ENCODE assay signal across 1 cellular context in the genomic region with DNA sequence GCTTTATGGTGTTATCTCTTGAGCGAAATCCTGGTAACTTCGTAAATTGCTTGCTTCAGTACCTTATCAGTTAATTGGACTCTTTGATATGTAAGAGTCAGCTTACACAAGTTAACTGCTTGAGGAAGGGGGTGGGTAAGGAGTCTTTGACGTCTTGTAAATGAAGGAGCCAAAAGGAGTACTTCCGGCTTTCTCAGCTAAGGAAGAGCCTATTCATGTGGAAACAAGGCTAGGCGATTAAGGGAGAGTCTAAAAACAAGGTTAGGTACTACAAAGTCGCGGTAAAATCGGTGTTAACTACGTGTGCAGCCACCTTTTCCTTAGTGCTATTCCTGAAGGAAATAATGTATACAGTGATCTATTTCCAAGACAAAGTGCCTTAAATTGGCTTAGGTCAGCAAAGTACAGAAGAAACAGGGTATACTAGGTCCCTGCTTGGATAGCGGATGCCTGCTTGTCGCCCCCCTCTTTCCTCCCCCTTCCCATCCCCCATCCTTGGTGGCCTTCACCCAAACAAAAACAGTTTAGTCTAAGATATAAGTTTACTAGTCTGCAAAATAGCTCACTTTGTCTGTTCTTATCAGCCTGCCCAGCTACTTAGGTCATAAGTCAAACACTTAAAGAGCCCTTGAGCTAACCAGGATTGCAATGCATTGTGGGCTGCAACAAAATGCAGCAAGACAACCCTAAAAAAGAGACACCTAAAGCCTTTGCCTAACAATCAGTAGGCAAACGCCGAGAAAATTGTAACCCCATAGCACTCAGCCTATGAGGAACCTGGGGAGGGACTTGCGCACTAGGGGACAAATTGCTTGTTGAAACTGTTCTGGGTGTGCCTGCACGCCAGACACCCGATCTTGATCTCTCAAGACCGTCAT.
TF ChIP-seq lines count a peak whose summit lies in the region.

No MANE protein-coding gene starts in this region.

TF ChIP-seq in K562, 482 proteins besides CTCF, POLR2A, EP300 and RAD21 (continued from another document and continues in another):
- TF ChIP-seq, protein P1, sequence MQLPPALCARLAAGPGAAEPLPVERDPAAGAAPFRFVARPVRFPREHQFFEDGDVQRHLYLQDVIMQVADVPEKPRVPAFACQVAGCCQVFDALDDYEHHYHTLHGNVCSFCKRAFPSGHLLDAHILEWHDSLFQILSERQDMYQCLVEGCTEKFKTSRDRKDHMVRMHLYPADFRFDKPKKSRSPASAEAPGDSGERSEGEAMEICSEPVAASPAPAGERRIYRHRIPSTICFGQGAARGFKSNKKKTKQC (CRISPR knock-in tag; IDR thresholded peaks at IDR 0.05): no peak
- TF ChIP-seq ELF4 (CRISPR knock-in tag; IDR thresholded peaks at IDR 0.05): no peak
- TF ChIP-seq, protein P2, sequence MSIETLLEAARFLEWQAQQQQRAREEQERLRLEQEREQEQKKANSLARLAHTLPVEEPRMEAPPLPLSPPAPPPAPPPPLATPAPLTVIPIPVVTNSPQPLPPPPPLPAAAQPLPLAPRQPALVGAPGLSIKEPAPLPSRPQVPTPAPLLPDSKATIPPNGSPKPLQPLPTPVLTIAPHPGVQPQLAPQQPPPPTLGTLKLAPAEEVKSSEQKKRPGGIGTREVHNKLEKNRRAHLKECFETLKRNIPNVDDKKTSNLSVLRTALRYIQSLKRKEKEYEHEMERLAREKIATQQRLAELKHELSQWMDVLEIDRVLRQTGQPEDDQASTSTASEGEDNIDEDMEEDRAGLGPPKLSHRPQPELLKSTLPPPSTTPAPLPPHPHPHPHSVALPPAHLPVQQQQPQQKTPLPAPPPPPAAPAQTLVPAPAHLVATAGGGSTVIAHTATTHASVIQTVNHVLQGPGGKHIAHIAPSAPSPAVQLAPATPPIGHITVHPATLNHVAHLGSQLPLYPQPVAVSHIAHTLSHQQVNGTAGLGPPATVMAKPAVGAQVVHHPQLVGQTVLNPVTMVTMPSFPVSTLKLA (conservative IDR thresholded peaks at IDR 0.05): 0 out of 4 replicates have a peak, but pooled peaks of 1 of the 2 experiments have one; percentile 5
- no peak for TF ChIP-seq PRMT5 (CRISPR knock-in tag; IDR thresholded peaks at IDR 0.05)
- TF ChIP-seq DIDO1 (tag; IDR thresholded peaks at IDR 0.05; ENCODE audit: low read depth): 0 out of 2 replicates have a peak, but pooled peaks have one; percentile 43
- TF ChIP-seq CHD4 (IDR thresholded peaks at IDR 0.05; ENCODE audit: insufficient read depth, insufficient replicate concordance, low read depth, low read length, poor library complexity, severe bottlenecking): no peak
- TF ChIP-seq, protein P3, sequence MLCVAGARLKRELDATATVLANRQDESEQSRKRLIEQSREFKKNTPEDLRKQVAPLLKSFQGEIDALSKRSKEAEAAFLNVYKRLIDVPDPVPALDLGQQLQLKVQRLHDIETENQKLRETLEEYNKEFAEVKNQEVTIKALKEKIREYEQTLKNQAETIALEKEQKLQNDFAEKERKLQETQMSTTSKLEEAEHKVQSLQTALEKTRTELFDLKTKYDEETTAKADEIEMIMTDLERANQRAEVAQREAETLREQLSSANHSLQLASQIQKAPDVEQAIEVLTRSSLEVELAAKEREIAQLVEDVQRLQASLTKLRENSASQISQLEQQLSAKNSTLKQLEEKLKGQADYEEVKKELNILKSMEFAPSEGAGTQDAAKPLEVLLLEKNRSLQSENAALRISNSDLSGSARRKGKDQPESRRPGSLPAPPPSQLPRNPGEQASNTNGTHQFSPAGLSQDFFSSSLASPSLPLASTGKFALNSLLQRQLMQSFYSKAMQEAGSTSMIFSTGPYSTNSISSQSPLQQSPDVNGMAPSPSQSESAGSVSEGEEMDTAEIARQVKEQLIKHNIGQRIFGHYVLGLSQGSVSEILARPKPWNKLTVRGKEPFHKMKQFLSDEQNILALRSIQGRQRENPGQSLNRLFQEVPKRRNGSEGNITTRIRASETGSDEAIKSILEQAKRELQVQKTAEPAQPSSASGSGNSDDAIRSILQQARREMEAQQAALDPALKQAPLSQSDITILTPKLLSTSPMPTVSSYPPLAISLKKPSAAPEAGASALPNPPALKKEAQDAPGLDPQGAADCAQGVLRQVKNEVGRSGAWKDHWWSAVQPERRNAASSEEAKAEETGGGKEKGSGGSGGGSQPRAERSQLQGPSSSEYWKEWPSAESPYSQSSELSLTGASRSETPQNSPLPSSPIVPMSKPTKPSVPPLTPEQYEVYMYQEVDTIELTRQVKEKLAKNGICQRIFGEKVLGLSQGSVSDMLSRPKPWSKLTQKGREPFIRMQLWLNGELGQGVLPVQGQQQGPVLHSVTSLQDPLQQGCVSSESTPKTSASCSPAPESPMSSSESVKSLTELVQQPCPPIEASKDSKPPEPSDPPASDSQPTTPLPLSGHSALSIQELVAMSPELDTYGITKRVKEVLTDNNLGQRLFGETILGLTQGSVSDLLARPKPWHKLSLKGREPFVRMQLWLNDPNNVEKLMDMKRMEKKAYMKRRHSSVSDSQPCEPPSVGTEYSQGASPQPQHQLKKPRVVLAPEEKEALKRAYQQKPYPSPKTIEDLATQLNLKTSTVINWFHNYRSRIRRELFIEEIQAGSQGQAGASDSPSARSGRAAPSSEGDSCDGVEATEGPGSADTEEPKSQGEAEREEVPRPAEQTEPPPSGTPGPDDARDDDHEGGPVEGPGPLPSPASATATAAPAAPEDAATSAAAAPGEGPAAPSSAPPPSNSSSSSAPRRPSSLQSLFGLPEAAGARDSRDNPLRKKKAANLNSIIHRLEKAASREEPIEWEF (CRISPR knock-in tag; IDR thresholded peaks at IDR 0.05): no peak
- TF ChIP-seq ZKSCAN8 (CRISPR knock-in tag; IDR thresholded peaks at IDR 0.05): 0 out of 2 replicates have a peak, but pooled peaks have one; percentile 24
- no peak for TF ChIP-seq NFATC3 (IDR thresholded peaks at IDR 0.05)
- TF ChIP-seq, protein P4, sequence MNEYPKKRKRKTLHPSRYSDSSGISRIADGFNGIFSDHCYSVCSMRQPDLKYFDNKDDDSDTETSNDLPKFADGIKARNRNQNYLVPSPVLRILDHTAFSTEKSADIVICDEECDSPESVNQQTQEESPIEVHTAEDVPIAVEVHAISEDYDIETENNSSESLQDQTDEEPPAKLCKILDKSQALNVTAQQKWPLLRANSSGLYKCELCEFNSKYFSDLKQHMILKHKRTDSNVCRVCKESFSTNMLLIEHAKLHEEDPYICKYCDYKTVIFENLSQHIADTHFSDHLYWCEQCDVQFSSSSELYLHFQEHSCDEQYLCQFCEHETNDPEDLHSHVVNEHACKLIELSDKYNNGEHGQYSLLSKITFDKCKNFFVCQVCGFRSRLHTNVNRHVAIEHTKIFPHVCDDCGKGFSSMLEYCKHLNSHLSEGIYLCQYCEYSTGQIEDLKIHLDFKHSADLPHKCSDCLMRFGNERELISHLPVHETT (CRISPR knock-in tag; conservative IDR thresholded peaks at IDR 0.05 in 1 of 2, IDR thresholded peaks at IDR 0.05 in 1 of 2): 0 out of 4 replicates have a peak, but pooled peaks of 1 of the 2 experiments have one; percentile 44
- TF ChIP-seq HDAC1 (IDR thresholded peaks at IDR 0.05): peak in 1 of 2 experiments; percentile 47; a peak in 1 of 4 replicates
- 0 out of 2 replicates have a peak, but pooled peaks have one; percentile 45 for TF ChIP-seq L3MBTL2 (IDR thresholded peaks at IDR 0.05)
- peak in 1 of 2 experiments; percentile 67; a peak in 1 of 4 replicates for TF ChIP-seq SRF (CRISPR knock-in tag; IDR thresholded peaks at IDR 0.05)
- TF ChIP-seq SMAD4 (CRISPR knock-in tag; conservative IDR thresholded peaks at IDR 0.05): peak; percentile 91
- TF ChIP-seq CBFA2T3 (IDR thresholded peaks at IDR 0.05): peak; percentile 76
- TF ChIP-seq, protein P5, sequence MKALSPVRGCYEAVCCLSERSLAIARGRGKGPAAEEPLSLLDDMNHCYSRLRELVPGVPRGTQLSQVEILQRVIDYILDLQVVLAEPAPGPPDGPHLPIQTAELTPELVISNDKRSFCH (CRISPR knock-in tag; IDR thresholded peaks at IDR 0.05): no peak
- TF ChIP-seq, protein P5 (tag; IDR thresholded peaks at IDR 0.05): no peak
- TF ChIP-seq, protein P6, sequence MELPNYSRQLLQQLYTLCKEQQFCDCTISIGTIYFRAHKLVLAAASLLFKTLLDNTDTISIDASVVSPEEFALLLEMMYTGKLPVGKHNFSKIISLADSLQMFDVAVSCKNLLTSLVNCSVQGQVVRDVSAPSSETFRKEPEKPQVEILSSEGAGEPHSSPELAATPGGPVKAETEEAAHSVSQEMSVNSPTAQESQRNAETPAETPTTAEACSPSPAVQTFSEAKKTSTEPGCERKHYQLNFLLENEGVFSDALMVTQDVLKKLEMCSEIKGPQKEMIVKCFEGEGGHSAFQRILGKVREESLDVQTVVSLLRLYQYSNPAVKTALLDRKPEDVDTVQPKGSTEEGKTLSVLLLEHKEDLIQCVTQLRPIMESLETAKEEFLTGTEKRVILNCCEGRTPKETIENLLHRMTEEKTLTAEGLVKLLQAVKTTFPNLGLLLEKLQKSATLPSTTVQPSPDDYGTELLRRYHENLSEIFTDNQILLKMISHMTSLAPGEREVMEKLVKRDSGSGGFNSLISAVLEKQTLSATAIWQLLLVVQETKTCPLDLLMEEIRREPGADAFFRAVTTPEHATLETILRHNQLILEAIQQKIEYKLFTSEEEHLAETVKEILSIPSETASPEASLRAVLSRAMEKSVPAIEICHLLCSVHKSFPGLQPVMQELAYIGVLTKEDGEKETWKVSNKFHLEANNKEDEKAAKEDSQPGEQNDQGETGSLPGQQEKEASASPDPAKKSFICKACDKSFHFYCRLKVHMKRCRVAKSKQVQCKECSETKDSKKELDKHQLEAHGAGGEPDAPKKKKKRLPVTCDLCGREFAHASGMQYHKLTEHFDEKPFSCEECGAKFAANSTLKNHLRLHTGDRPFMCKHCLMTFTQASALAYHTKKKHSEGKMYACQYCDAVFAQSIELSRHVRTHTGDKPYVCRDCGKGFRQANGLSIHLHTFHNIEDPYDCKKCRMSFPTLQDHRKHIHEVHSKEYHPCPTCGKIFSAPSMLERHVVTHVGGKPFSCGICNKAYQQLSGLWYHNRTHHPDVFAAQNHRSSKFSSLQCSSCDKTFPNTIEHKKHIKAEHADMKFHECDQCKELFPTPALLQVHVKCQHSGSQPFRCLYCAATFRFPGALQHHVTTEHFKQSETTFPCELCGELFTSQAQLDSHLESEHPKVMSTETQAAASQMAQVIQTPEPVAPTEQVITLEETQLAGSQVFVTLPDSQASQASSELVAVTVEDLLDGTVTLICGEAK (IDR thresholded peaks at IDR 0.05): peak; percentile 59
- TF ChIP-seq, protein P6 (CRISPR knock-in tag; IDR thresholded peaks at IDR 0.05): no peak
- TF ChIP-seq, protein P7, sequence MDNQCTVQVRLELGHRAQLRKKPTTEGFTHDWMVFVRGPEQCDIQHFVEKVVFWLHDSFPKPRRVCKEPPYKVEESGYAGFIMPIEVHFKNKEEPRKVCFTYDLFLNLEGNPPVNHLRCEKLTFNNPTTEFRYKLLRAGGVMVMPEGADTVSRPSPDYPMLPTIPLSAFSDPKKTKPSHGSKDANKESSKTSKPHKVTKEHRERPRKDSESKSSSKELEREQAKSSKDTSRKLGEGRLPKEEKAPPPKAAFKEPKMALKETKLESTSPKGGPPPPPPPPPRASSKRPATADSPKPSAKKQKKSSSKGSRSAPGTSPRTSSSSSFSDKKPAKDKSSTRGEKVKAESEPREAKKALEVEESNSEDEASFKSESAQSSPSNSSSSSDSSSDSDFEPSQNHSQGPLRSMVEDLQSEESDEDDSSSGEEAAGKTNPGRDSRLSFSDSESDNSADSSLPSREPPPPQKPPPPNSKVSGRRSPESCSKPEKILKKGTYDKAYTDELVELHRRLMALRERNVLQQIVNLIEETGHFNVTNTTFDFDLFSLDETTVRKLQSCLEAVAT (IDR thresholded peaks at IDR 0.05): peak in 1 of 2 experiments; percentile 44; a peak in 2 of 4 replicates
- TF ChIP-seq, protein P8, sequence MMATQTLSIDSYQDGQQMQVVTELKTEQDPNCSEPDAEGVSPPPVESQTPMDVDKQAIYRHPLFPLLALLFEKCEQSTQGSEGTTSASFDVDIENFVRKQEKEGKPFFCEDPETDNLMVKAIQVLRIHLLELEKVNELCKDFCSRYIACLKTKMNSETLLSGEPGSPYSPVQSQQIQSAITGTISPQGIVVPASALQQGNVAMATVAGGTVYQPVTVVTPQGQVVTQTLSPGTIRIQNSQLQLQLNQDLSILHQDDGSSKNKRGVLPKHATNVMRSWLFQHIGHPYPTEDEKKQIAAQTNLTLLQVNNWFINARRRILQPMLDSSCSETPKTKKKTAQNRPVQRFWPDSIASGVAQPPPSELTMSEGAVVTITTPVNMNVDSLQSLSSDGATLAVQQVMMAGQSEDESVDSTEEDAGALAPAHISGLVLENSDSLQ (IDR thresholded peaks at IDR 0.05): 0 out of 2 replicates have a peak, but pooled peaks have one; percentile 15
- no peak for TF ChIP-seq RBM22 (IDR thresholded peaks at IDR 0.05; ENCODE audit: low read depth, low read length, poor library complexity, severe bottlenecking)
- TF ChIP-seq STAT5A (IDR thresholded peaks at IDR 0.05; ENCODE audit: borderline replicate concordance, low read length): peak; percentile 37; the same call in 1 of the 2 replicates
- TF ChIP-seq NCOA1 (IDR thresholded peaks at IDR 0.05; ENCODE audit: low read depth): 0 out of 2 replicates have a peak, but pooled peaks have one; percentile 18
- 0 out of 2 replicates have a peak, but pooled peaks have one; percentile 19 for TF ChIP-seq SMARCA5 (IDR thresholded peaks at IDR 0.05)
- peak in 1 of 2 experiments; percentile 88; a peak in 2 of 4 replicates for TF ChIP-seq ARNT (IDR thresholded peaks at IDR 0.05)
- 0 out of 2 replicates have a peak, but pooled peaks have one; percentile 37 for TF ChIP-seq SOX6 (IDR thresholded peaks at IDR 0.05)
- TF ChIP-seq MAFF (IDR thresholded peaks at IDR 0.05; ENCODE audit: low read length): peak; percentile 77
- TF ChIP-seq ATF7 (IDR thresholded peaks at IDR 0.05): peak; percentile 69; the same call in 1 of the 2 replicates
- no peak for TF ChIP-seq SETDB1 (IDR thresholded peaks at IDR 0.05; ENCODE audit: low read length)
- peak; percentile 66 for TF ChIP-seq GABPA (tag; conservative IDR thresholded peaks at IDR 0.05; ENCODE audit: low read depth)
